Comparison of ENCODE assay signal across 3 cellular contexts in genomic region chr22:36202906-36203305, GRCh38.
TF ChIP-seq lines count a peak whose summit lies in the region.

No MANE protein-coding gene starts in this region.

TF ChIP-seq in HEK293, 187 proteins besides CTCF, POLR2A, EP300 and RAD21:
- TF ChIP-seq SCRT2 (tag by site-specific recombination; IDR thresholded peaks at IDR 0.05) (peak; percentile 95), ZBTB17 (tag by site-specific recombination; IDR thresholded peaks at IDR 0.05) (peak; percentile 34; the same call in 1 of the 2 replicates), ZNF184 (tag by site-specific recombination; IDR thresholded peaks at IDR 0.05) (peak; percentile 97), SCRT1 (tag by site-specific recombination; IDR thresholded peaks at IDR 0.05; ENCODE audit: borderline replicate concordance) (peak; percentile 71; the same call in 1 of the 2 replicates), ZSCAN30 (tag by site-specific recombination; IDR thresholded peaks at IDR 0.05) (peak; percentile 54; the same call in 1 of the 2 replicates)

TF ChIP-seq in K562, 482 proteins besides CTCF, POLR2A, EP300 and RAD21:
- TF ChIP-seq NFIC (IDR thresholded peaks at IDR 0.05) (peak; percentile 78), ZNF184 (CRISPR knock-in tag; IDR thresholded peaks at IDR 0.05) (peak; percentile 88)

TF ChIP-seq in liver, 16 proteins besides CTCF, POLR2A, EP300 and RAD21:
- TF ChIP-seq SP1 (IDR thresholded peaks at IDR 0.05), result peak; percentile 7
TF ChIP-seq in liver: peak in this region for 1; not testable (repeated sequence) for 15.
